ENCODE assay signal across 8 cellular contexts in the genomic region with DNA sequence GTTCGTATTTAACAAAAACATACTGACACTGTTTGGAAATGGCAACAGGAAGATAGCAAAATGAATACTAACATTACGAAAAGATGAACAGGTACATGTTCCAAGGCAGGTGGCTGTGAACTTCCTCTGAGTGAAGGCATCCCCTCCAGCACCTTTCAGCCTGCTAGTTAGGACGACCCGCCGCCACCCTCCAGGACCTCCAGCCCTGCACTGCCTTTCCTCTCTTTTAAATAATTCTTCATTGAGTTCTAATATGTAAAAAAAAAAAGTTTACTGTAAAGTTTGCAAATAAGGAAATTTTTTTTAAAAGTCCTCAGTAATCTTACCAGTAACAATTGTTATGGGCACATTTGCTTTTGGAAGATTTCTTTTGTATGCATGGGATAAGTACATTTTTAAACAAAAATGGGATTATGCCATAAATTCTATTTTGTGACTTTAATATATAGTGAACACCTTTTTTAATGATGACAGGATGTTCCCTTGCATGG. TPM values are rescaled to one million over a fixed set of nuclear protein-coding genes. Genes with fewer than 3 reads are reported as not detected.
DNase-seq lines count a peak whose midpoint lies in the region; ATAC-seq lines count a peak whose summit lies in the region.

No MANE protein-coding gene starts in this region.

- peak overlapping the region; percentile 99 for H3K4me3 Mint-ChIP-seq in activated T-helper 17 cell treated with anti-CD3 and anti-CD28 coated beads, Interleukin-2, amount 50 U/mL, for 72 hours
- H3K4me3 Mint-ChIP-seq in immature natural killer cell, result peak overlapping the region; percentile 95 to 97 (median 97)

- peaks cover 5% of the 10 kb centered on the region for H3K9me3 Mint-ChIP-seq in activated T-helper 17 cell treated with anti-CD3 and anti-CD28 coated beads, Interleukin-2, amount 50 U/mL, for 72 hours
- H3K9me3 Mint-ChIP-seq in immature natural killer cell, result peaks cover 0 to 8% (median 0%) of the 10 kb centered on the region in 6 donors

- no peaks in the 10 kb centered on the region for H3K27me3 ChIP-seq in stomach smooth muscle (ENCODE audit: control insufficient read depth in 1 of 2, insufficient read depth in 2 of 2, low read length in 2 of 2)

- peaks cover 10 to 25% of the 10 kb centered on the region in 2 donors for H3K36me3 ChIP-seq in stomach smooth muscle (ENCODE audit: control insufficient read depth in 2 of 2, insufficient read depth in 2 of 2, low read length in 2 of 2)

- H3K27me3 Mint-ChIP-seq in activated T-helper 17 cell treated with anti-CD3 and anti-CD28 coated beads, Interleukin-2, amount 50 U/mL, for 72 hours, result no peaks in the 10 kb centered on the region
- H3K27me3 Mint-ChIP-seq in immature natural killer cell (ENCODE audit: low read depth in 3 of 3), result peaks cover 35 to 51% (median 46%) of the 10 kb centered on the region in 3 donors

- H3K4me1 ChIP-seq in stomach smooth muscle (ENCODE audit: control insufficient read depth, insufficient read depth, low read length), result peaks cover 44% of the 10 kb centered on the region

- ATAC-seq in activated T-helper 17 cell treated with anti-CD3 and anti-CD28 coated beads, Interleukin-2, amount 50 U/mL, for 72 hours (replicated peaks), result no peak
- ATAC-seq in GM21526 (IDR thresholded peaks at IDR 0.05; ENCODE audit: low FRiP score, unreplicated experiment), result no peak

- H3K9me3 ChIP-seq in stomach smooth muscle (ENCODE audit: control insufficient read depth in 2 of 2, low read length in 2 of 2), result no peaks in the 10 kb centered on the region

- peaks cover 74% of the 10 kb centered on the region for H3K4me1 Mint-ChIP-seq in activated T-helper 17 cell treated with anti-CD3 and anti-CD28 coated beads, Interleukin-2, amount 50 U/mL, for 72 hours
- H3K4me1 Mint-ChIP-seq in immature natural killer cell, result peaks cover 87 to 96% of the 10 kb centered on the region in 2 donors

- peak overlapping the region; percentile 100 for H3K27ac Mint-ChIP-seq in activated T-helper 17 cell treated with anti-CD3 and anti-CD28 coated beads, Interleukin-2, amount 50 U/mL, for 72 hours
- peak overlapping the region; percentile 99 to 100 (median 99) for H3K27ac Mint-ChIP-seq in immature natural killer cell

- H3K27ac ChIP-seq in stomach smooth muscle (ENCODE audit: low read length), result peak overlapping the region; percentile 100

- H3K36me3 Mint-ChIP-seq in activated T-helper 17 cell treated with anti-CD3 and anti-CD28 coated beads, Interleukin-2, amount 50 U/mL, for 72 hours (ENCODE audit: low read depth), result peaks cover 100% of the 10 kb centered on the region
- peaks cover 17 to 43% (median 34%) of the 10 kb centered on the region in 3 donors for H3K36me3 Mint-ChIP-seq in immature natural killer cell

- peak overlapping the region; percentile 89 to 99 for H3K4me3 ChIP-seq in stomach smooth muscle (ENCODE audit: low read length in 2 of 2)

- H3K9ac ChIP-seq in stomach smooth muscle (ENCODE audit: low read length in 2 of 2), result peak overlapping the region in 1 of 2 donors; percentile 98

- DNase-seq in HT-29 (ENCODE audit: low spot score) (peak; percentile 88), immature natural killer cell (no peak), HuH-7 (ENCODE audit: low spot score) (no peak), iPS-NIHi7 (ENCODE audit: extremely low spot score) (no peak), occipital lobe (lab: John Stamatoyannopoulos, UW) (no peak)

RNA-seq across cellular contexts. Expression of a gene that starts 6.0 kb away (rescaled TPM):
- total RNA-seq in HT-29 (2014; rRNA removed; shearing (Covaris generic)), result 50.1 and 61.5 TPM in 2 replicates
- 1,000 to 10,000 TPM in 1 of 2 donors, 100 to 1,000 TPM in 1; 823 to 2,912 TPM for total RNA-seq in activated T-helper 17 cell treated with anti-CD3 and anti-CD28 coated beads, Interleukin-2, amount 50 U/mL, for 72 hours
- polyA plus RNA-seq in immature natural killer cell, result 1 to 10 TPM in 2 of 3 donors, under 1 TPM in 1; 0.26 to 5.9 (median 1.4) TPM
- 3.6 TPM for total RNA-seq in occipital lobe

RNA-seq across cellular contexts. Expression of a gene that starts 42.2 kb away (rescaled TPM):
- 102 and 106 TPM in 2 replicates for total RNA-seq in HT-29 (2014; rRNA removed; shearing (Covaris generic))
- 10 to 100 TPM; 49.6 to 52.1 TPM for total RNA-seq in activated T-helper 17 cell treated with anti-CD3 and anti-CD28 coated beads, Interleukin-2, amount 50 U/mL, for 72 hours
- 10 to 100 TPM; 62.8 to 73.5 (median 63.4) TPM for polyA plus RNA-seq in immature natural killer cell
- 9.2 TPM for total RNA-seq in occipital lobe

RNA-seq across cellular contexts. Expression of a gene that starts 46.2 kb away (rescaled TPM):
- total RNA-seq in HT-29 (2014; rRNA removed; shearing (Covaris generic)), result 5.8 and 8.8 TPM in 2 replicates
- total RNA-seq in activated T-helper 17 cell treated with anti-CD3 and anti-CD28 coated beads, Interleukin-2, amount 50 U/mL, for 72 hours, result 10 to 100 TPM; 18.0 to 20.1 TPM
- polyA plus RNA-seq in immature natural killer cell, result 10 to 100 TPM in 2 of 3 donors, 1 to 10 TPM in 1; 4.5 to 16.0 (median 10.3) TPM
- total RNA-seq in occipital lobe, result 0.31 TPM

Comparison
In these comparisons a context has a peak if more than half of its experiments do, and no peak if none do; other contexts are left out.
1. RNA of a gene that starts 6.0 kb away (total RNA-seq): 823 to 2,912 TPM in activated T-helper 17 cell treated with anti-CD3 and anti-CD28 coated beads, Interleukin-2, amount 50 U/mL, for 72 hours and 50.1 to 61.5 TPM in HT-29; 3.6 TPM in occipital lobe (single experiment); every median in the first group is over 10 times any median in the second.